19 cellular contexts compared by ENCODE assay signal in the genomic region with DNA sequence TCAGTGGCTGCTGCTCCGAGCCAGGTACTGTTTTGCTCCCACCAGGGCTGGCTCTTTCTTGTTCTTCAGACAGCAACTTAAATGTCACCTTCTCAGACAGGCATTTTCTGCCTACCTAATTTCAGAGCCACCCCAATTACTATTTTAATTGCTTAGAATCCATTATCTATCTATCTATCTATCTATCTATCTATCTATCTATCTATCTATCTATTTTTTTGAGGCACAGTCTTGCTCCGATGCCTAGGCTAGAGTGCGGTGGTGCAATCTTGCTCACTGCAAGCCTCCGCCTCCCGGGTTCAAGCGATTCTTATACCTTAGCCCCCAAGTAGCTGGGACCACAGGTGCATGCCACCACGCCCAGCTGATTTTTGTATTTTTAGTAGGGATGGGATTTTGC. TPM values are rescaled to one million over a fixed set of nuclear protein-coding genes. Genes with fewer than 3 reads are reported as not detected.
DNase-seq lines count a peak whose midpoint lies in the region; ATAC-seq and TF ChIP-seq lines count a peak whose summit lies in the region.
"Had no signal": no experiment of that assay in that cellular context is flagged by ENCODE, and none has a peak within 500 bp of the region (broad histone marks: within the 10 kb centered on the region; RNA-seq: fewer than 3 reads in every experiment).

No MANE protein-coding gene starts in this region.

- WGBS in trophoblast cell (ENCODE audit: extremely low coverage, insufficient coverage, insufficient read length) = no CpG with 5 or more reads among the region's 7 CpGs

- no peak overlapping the region for H3K4me2 ChIP-seq in trophoblast cell (ENCODE audit: low read length)

- no peak overlapping the region for H3K23ac ChIP-seq in trophoblast cell (ENCODE audit: low read length)

- TF ChIP-seq CTCF in Calu3 (IDR thresholded peaks at IDR 0.05; ENCODE audit: unreplicated experiment) = no peak

- no peak overlapping the region for H2AFZ ChIP-seq in trophoblast cell (ENCODE audit: insufficient read depth, low read length, poor library complexity)

- no peak overlapping the region for H3K4me3 Mint-ChIP-seq in T-helper 17 cell
- H3K4me3 Mint-ChIP-seq in Calu3 (ENCODE audit: low read depth, unreplicated experiment) = no peak overlapping the region
- H3K4me3 Mint-ChIP-seq: CD4-positive, CD25-positive, alpha-beta regulatory T cell; CD8-positive, alpha-beta memory T cell had no signal

- peaks cover 2% of the 10 kb centered on the region for H3K79me1 ChIP-seq in trophoblast cell (ENCODE audit: low read length)

- H3K9me3 Mint-ChIP-seq in Calu3 (ENCODE audit: low read depth, unreplicated experiment) = no peaks in the 10 kb centered on the region
- H3K9me3 Mint-ChIP-seq: CD4-positive, CD25-positive, alpha-beta regulatory T cell; CD8-positive, alpha-beta memory T cell had no signal

- H3K4me1 Mint-ChIP-seq in T-helper 17 cell (peaks cover 41% of the 10 kb centered on the region), Calu3 (ENCODE audit: low read depth, unreplicated experiment) (peaks cover 63% of the 10 kb centered on the region)

- H3K36me3 Mint-ChIP-seq in T-helper 17 cell (ENCODE audit: low read depth) (no peaks in the 10 kb centered on the region), Calu3 (ENCODE audit: insufficient read depth, unreplicated experiment) (no peaks in the 10 kb centered on the region)

- no peak overlapping the region for H2BK12ac ChIP-seq in trophoblast cell (ENCODE audit: low read length)

- no peak overlapping the region for H3K4me3 ChIP-seq in trophoblast cell (ENCODE audit: low read depth, low read length)

- H2AK5ac ChIP-seq in trophoblast cell (ENCODE audit: low read length) = no peak overlapping the region

- H3K4me1 ChIP-seq in trophoblast cell (ENCODE audit: control insufficient read depth in 1 of 2, insufficient read depth in 2 of 2, low read length in 2 of 2) = no peaks in the 10 kb centered on the region

- no peak overlapping the region for H2BK120ac ChIP-seq in trophoblast cell (ENCODE audit: insufficient read depth, low read length, poor library complexity)

- H3K27me3 Mint-ChIP-seq in T-helper 17 cell (no peaks in the 10 kb centered on the region), Calu3 (ENCODE audit: unreplicated experiment) (no peaks in the 10 kb centered on the region)
- H3K27me3 Mint-ChIP-seq: CD4-positive, CD25-positive, alpha-beta regulatory T cell; CD8-positive, alpha-beta memory T cell had no signal

- H3K27ac ChIP-seq in cingulate gyrus (ENCODE audit: low read depth, low read length) (peak overlapping the region; percentile 78), trophoblast cell (ENCODE audit: low read depth, low read length) (no peak overlapping the region), temporal lobe (ENCODE audit: low read depth, low read length) (peak overlapping the region; percentile 23)

- H3K9me3 ChIP-seq in T-helper 17 cell (ENCODE audit: control insufficient read depth, low read length, poor library complexity, severe bottlenecking) (no peaks in the 10 kb centered on the region), trophoblast cell (ENCODE audit: insufficient read depth, low read depth, low read length) (no peaks in the 10 kb centered on the region)
- H3K9me3 ChIP-seq: BE2C had no signal

- BruUV-seq in Calu3 (replicated peaks; lab: Mats Ljungman, UMichigan) = no TSS peak

- no peak for ATAC-seq in T-helper 17 cell
- ATAC-seq: HCT116 had no signal

- H3K36me3 ChIP-seq in trophoblast cell (ENCODE audit: control insufficient read depth in 1 of 2, insufficient read depth in 2 of 2, low read length in 2 of 2) = no peaks in the 10 kb centered on the region
- H3K36me3 ChIP-seq: BE2C had no signal

- H3K14ac ChIP-seq in trophoblast cell (ENCODE audit: low read length) = no peak overlapping the region

- no peaks in the 10 kb centered on the region for H3K79me2 ChIP-seq in trophoblast cell (ENCODE audit: control insufficient read depth, insufficient read depth, low read length, poor library complexity)

- H3K27ac Mint-ChIP-seq in T-helper 17 cell (peak overlapping the region; percentile 4), Calu3 (ENCODE audit: unreplicated experiment) (no peak overlapping the region)

- H4K8ac ChIP-seq in trophoblast cell (ENCODE audit: low read depth, low read length) = no peak overlapping the region

- intact Hi-C loops in Calu3 (cut with micrococcal nuclease; ENCODE audit: unreplicated experiment) = no loop called here

- H3K4ac ChIP-seq in trophoblast cell (ENCODE audit: low read depth, low read length) = no peak overlapping the region

- H4K12ac ChIP-seq in trophoblast cell (ENCODE audit: low read depth, low read length) = peak overlapping the region; percentile 62

- H3K27me3 ChIP-seq in trophoblast cell (ENCODE audit: insufficient read depth, low read length) = no peaks in the 10 kb centered on the region
- H3K27me3 ChIP-seq: BE2C had no signal

- no peak overlapping the region for H3K18ac ChIP-seq in trophoblast cell (ENCODE audit: low read length)

- H2BK5ac ChIP-seq in trophoblast cell (ENCODE audit: low read depth, low read length, poor library complexity) = no peak overlapping the region

- H3K9ac ChIP-seq in trophoblast cell (ENCODE audit: low read length) = no peak overlapping the region

- no peak overlapping the region for H4K91ac ChIP-seq in trophoblast cell (ENCODE audit: low read depth, low read length)

- no peak for DNase-seq in T-helper 17 cell
- no peak for DNase-seq in trophoblast cell
- no peak for DNase-seq in NCI-H2081 (lab: John Stamatoyannopoulos, UW)
- no peak for DNase-seq in Calu3
- no peak for DNase-seq in NOMO-1 treated with DMSO at 0.1 percent for 48 hours (lab: John Stamatoyannopoulos, UW; ENCODE audit: unreplicated experiment)
- DNase-seq: ACHN; BE2C; CD4-positive, CD25-positive, alpha-beta regulatory T cell; CD8-positive, alpha-beta memory T cell; COR-L47; DMS153; DMS79; GDM1; GOT3; H7; IMR-90 had no signal

- CTCF ChIA-PET in Calu3 (lab: Charles Lee) = no interaction called here

RNA-seq across cellular contexts. Expression of a gene that starts 58.5 kb away (rescaled TPM):
- total RNA-seq in T-helper 17 cell (10 to 100 TPM; 44.6 to 60.7 TPM), temporal lobe (18.9 TPM), Calu3 (2022) (61.0 and 61.1 TPM in 2 replicates)
- 56.6 and 57.3 TPM in 2 replicates for polyA plus RNA-seq in trophoblast cell (2013)
